20 cellular contexts compared by ENCODE assay signal in genomic region chr11:91913407-91913806, GRCh38.
"Had no signal": no experiment of that assay in that cellular context is flagged by ENCODE, and none has a peak within 500 bp of the region (broad histone marks: within the 10 kb centered on the region; RNA-seq: fewer than 3 reads in every experiment).

No MANE protein-coding gene starts in this region.

- ATAC-seq: Right ventricle myocardium inferior, SK-N-SH treated with all-trans-retinoic acid at 6 μM for 48 hours had no signal

- H3K27ac ChIP-seq: HL-60, PC-9, Peyer's patch, SJCRH30 had no signal

- DNase-seq: KG1, MV-4-11, NCI-H1048, NCI-H1105, NCI-H1417, NCI-H1436 treated with DMSO at 0.1 percent for 48 hours, NCI-H1694, NCI-H187 treated with DMSO at 0.1 percent for 48 hours, NCI-H2029 treated with DMSO at 0.1 percent for 48 hours, NCI-H2171 treated with DMSO at 0.1 percent for 48 hours, NCI-H524, NCI-H526 treated with DMSO at 0.1 percent for 48 hours, NCI-H748 treated with DMSO at 0.1 percent for 48 hours, PC-9, Peyer's patch, SHP77 treated with DMSO at 0.1 percent for 48 hours, SJCRH30 had no signal

- H3K9me3 ChIP-seq: Peyer's patch, SJCRH30 had no signal

- H3K36me3 ChIP-seq: Peyer's patch, SJCRH30 had no signal
